ENCODE assay signal across 1 cellular context in the genomic region with DNA sequence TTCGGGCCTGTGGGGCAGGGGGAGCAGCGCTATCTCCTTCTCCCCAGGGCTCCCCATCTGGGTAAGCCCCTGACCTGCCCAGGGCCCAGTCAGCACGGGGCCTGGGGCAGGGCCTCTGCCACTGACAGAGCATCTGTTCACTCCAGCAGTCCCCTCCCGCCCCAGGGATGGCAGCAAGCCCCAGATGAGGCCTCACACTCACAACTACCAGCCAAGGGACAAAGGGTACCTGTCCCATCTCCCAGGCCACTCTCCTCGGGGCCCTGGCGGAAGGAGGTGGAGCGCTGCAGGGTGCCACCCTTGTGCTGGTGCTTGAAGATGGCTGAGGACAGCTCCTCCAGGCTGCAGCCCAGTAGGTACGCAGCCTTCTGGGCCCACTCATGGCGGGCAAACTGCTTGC.
TF ChIP-seq lines count a peak whose summit lies in the region.

No MANE protein-coding gene starts in this region.

TF ChIP-seq in IMR-90, 13 proteins besides CTCF, POLR2A, EP300 and RAD21:
- no peak for TF ChIP-seq SMC3 (IDR thresholded peaks at IDR 0.05; ENCODE audit: low read depth, low read length)
- no peak for TF ChIP-seq NFE2L2 (IDR thresholded peaks at IDR 0.05; ENCODE audit: low read depth, low read length)
- no peak for TF ChIP-seq RCOR1 (IDR thresholded peaks at IDR 0.05; ENCODE audit: insufficient replicate concordance, low read length)
- TF ChIP-seq CHD1 (IDR thresholded peaks at IDR 0.05; ENCODE audit: low read depth, low read length) = no peak
TF ChIP-seq in IMR-90: peak in this region for 0.
